In the genomic region with DNA sequence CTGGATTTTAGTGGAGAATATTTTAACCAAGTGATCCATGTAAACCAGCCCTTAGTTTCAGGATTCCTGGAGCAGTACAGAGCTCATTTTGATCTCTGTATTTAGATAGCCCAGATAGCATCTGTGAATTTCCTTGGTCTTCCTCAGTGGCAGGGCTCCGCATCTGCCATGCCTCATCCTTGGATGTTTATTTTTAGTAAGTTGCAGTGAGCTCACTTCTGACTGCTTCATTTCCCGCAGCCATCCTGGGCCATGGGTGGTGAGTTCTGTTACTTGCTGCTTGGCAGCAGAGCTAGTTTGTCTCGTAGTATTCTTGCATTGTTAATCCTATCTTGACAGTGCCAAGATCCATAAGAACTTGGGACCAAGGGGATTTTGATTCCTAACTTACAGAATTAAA, we compare ENCODE assay signal across 11 cellular contexts. TPM values are rescaled to one million over a fixed set of nuclear protein-coding genes. Genes with fewer than 3 reads are reported as not detected.
DNase-seq lines count a peak whose midpoint lies in the region; ATAC-seq and TF ChIP-seq lines count a peak whose summit lies in the region.
"Had no signal": no experiment of that assay in that cellular context is flagged by ENCODE, and none has a peak within 500 bp of the region (broad histone marks: within the 10 kb centered on the region; RNA-seq: fewer than 3 reads in every experiment).

No MANE protein-coding gene starts in this region.

- H3K27ac ChIP-seq in subcutaneous abdominal adipose tissue (ENCODE audit: low read depth, low read length): peak overlapping the region; percentile 92
- H3K27ac ChIP-seq: 22Rv1 had no signal

- H3K27me3 ChIP-seq in kidney epithelial cell (ENCODE audit: control insufficient read depth, insufficient read depth, low read length): no peaks in the 10 kb centered on the region
- H3K27me3 ChIP-seq in subcutaneous abdominal adipose tissue (ENCODE audit: control insufficient read depth in 5 of 5, insufficient read depth in 4 of 5, low read length in 5 of 5): no peaks in the 10 kb centered on the region
- H3K27me3 ChIP-seq: Peyer's patch had no signal

- H3K4me1 ChIP-seq in subcutaneous abdominal adipose tissue (ENCODE audit: control insufficient read depth in 5 of 5, insufficient read depth in 5 of 5, low read length in 5 of 5): peaks cover 8 to 40% (median 33%) of the 10 kb centered on the region in 5 donors

- TF ChIP-seq CTCF in kidney epithelial cell (IDR thresholded peaks at IDR 0.05; ENCODE audit: insufficient read depth, low read length, poor library complexity, severe bottlenecking): no peak

- H3K9ac ChIP-seq in subcutaneous abdominal adipose tissue (ENCODE audit: low read length in 5 of 5): no peak overlapping the region

- DNase-seq in DMS 273 (lab: John Stamatoyannopoulos, UW; ENCODE audit: unreplicated experiment) (peak; percentile 46), DMS 273 treated with DMSO at 0.1 percent for 48 hours (lab: John Stamatoyannopoulos, UW) (no peak), brain pericyte (ENCODE audit: low read depth, low spot score) (peak; percentile 29), kidney epithelial cell (ENCODE audit: low read depth) (peak; percentile 12)
- DNase-seq in stimulated activated CD4-positive, alpha-beta T cell treated with anti-CD3 and anti-CD28 coated beads, Interleukin-1b, Interleukin-23, amount 100 ng/mL, for 48 hours: no peak
- DNase-seq in effector CD4-positive, alpha-beta T cell: no peak
- DNase-seq: activated CD4-positive, alpha-beta memory T cell treated with anti-CD3 and anti-CD28 coated beads for 36 hours; Peyer's patch had no signal

- H3K4me3 ChIP-seq in kidney epithelial cell (ENCODE audit: low read depth, low read length) (no peak overlapping the region), subcutaneous abdominal adipose tissue (ENCODE audit: low read depth in 1 of 5, low read length in 5 of 5) (no peak overlapping the region)
- H3K4me3 ChIP-seq: Peyer's patch had no signal

- no peak for ATAC-seq in HG03025 (IDR thresholded peaks at IDR 0.05; ENCODE audit: low FRiP score, unreplicated experiment)

- H3K36me3 ChIP-seq in kidney epithelial cell (ENCODE audit: control insufficient read depth, insufficient read depth, low read length): peaks cover 3% of the 10 kb centered on the region
- H3K36me3 ChIP-seq in subcutaneous abdominal adipose tissue (ENCODE audit: control insufficient read depth in 5 of 5, insufficient read depth in 5 of 5, low read length in 5 of 5): peaks cover 21 to 74% (median 47%) of the 10 kb centered on the region in 5 donors

- no peaks in the 10 kb centered on the region for H3K9me3 ChIP-seq in subcutaneous abdominal adipose tissue (ENCODE audit: control insufficient read depth in 5 of 5, low read length in 5 of 5)
- H3K9me3 ChIP-seq: Peyer's patch had no signal

RNA-seq across cellular contexts. Expression of a gene that starts 33.7 kb away (rescaled TPM):
- total RNA-seq in kidney epithelial cell: 222 and 224 TPM in 2 replicates

RNA-seq across cellular contexts. Expression of a gene that starts 45.1 kb away (rescaled TPM):
- total RNA-seq in kidney epithelial cell: 10.3 and 13.7 TPM in 2 replicates

Comparison
In these comparisons a context has a peak if more than half of its experiments do, and no peak if none do; other contexts are left out.
1. DNase-seq: peak in DMS 273 (single experiment), brain pericyte (single experiment) and kidney epithelial cell (single experiment); none in DMS 273 treated with DMSO at 0.1 percent for 48 hours (single experiment), stimulated activated CD4-positive, alpha-beta T cell treated with anti-CD3 and anti-CD28 coated beads, Interleukin-1b, Interleukin-23, amount 100 ng/mL, for 48 hours (single experiment) and effector CD4-positive, alpha-beta T cell (single experiment).